In genomic region chr1:1310476-1311053, GRCh38 we compare ENCODE assay signal across 11 cellular contexts. TPM values are rescaled to one million over a fixed set of nuclear protein-coding genes. Genes with fewer than 3 reads are reported as not detected.
A peak's percentile ranks its signal among the peaks of the same experiment; 100 is the strongest.
DNase-seq lines count a peak whose midpoint lies in the region; ATAC-seq and TF ChIP-seq lines count a peak whose summit lies in the region.
"Had no signal": no experiment of that assay in that cellular context is flagged by ENCODE, and none has a peak within 500 bp of the region (broad histone marks: within the 10 kb centered on the region; RNA-seq: fewer than 3 reads in every experiment).

No MANE protein-coding gene starts in this region.

- DNase-seq in OCI-LY7 (ENCODE audit: low spot score) (no peak), mammary epithelial cell (no peak), aorta (no peak), C1 segment of cervical spinal cord (lab: John Stamatoyannopoulos, UW) (no peak), GM19238 (ENCODE audit: insufficient read length, low spot score) (no peak)
- DNase-seq: erythroblast, mucosa of descending colon, NCI-H1048, RPMI8226 had no signal

- WGBS in mammary epithelial cell (ENCODE audit: low coverage, missing lambda C conversion rate): 36% methylated on average over 7 of the region's 21 CpGs
- WGBS in aorta, 2 donors: 83 to 86% methylated on average over 21 of the region's 21 CpGs

- peak overlapping the region; percentile 80; the same call in 1 of the 2 replicates for H3K4me2 ChIP-seq in DOHH2 (ENCODE audit: low read length)
- H3K4me2 ChIP-seq in OCI-LY7 (ENCODE audit: low read length): peak overlapping the region; percentile 89
- H3K4me2 ChIP-seq in mammary epithelial cell (ENCODE audit: insufficient read depth, low read depth, low read length): peak overlapping the region; percentile 38
- peak overlapping the region; percentile 95 for H3K4me2 ChIP-seq in skeletal muscle satellite cell (ENCODE audit: low read length)

- peaks cover 2% of the 10 kb centered on the region; the same call in 1 of the 2 replicates for H3F3A ChIP-seq in DOHH2 (ENCODE audit: control insufficient read depth, insufficient read depth)

- H3K4me1 ChIP-seq in DOHH2 (ENCODE audit: control insufficient read depth, low read length): peaks cover 26% of the 10 kb centered on the region
- peaks cover 26% of the 10 kb centered on the region for H3K4me1 ChIP-seq in OCI-LY7 (ENCODE audit: insufficient read depth, low read length, poor library complexity, severe bottlenecking)
- H3K4me1 ChIP-seq in mammary epithelial cell (ENCODE audit: insufficient read depth, low read length): peaks cover 34% of the 10 kb centered on the region
- peaks cover 27% of the 10 kb centered on the region for H3K4me1 ChIP-seq in skeletal muscle satellite cell (ENCODE audit: control insufficient read depth, insufficient read depth, low read length)
- H3K4me1 ChIP-seq in aorta (ENCODE audit: control insufficient read depth in 1 of 2, insufficient read depth in 2 of 2, low read length in 2 of 2): no peaks in the 10 kb centered on the region

- H3K4me3 ChIP-seq in DOHH2 (ENCODE audit: low read length) (no peak overlapping the region), OCI-LY7 (ENCODE audit: low read depth, low read length, poor library complexity, severe bottlenecking) (peak overlapping the region; percentile 90), mammary epithelial cell (replicated peaks in 1 of 3; ENCODE audit: insufficient read depth in 1 of 3, low read depth in 2 of 3, low read length in 3 of 3) (no peak overlapping the region), skeletal muscle satellite cell (ENCODE audit: low read length) (no peak overlapping the region), aorta (ENCODE audit: low read length in 2 of 2) (no peak overlapping the region)
- H3K4me3 ChIP-seq: mucosa of descending colon had no signal

- in situ Hi-C loops in mammary epithelial cell (cut with MboI; ENCODE audit: low sequenced_read_pairs in 2 of 2): no loop called here

- ATAC-seq in aorta (ENCODE audit: low FRiP score): no peak
- ATAC-seq: mucosa of descending colon had no signal

- POLR2A ChIA-PET in OCI-LY7 (lab: Charles Lee): no interaction called here

- intact Hi-C loops in OCI-LY7 (cut with micrococcal nuclease; ENCODE audit: unreplicated experiment): no loop called here
- intact Hi-C loops in mammary epithelial cell (cut with micrococcal nuclease): no loop called here
- intact Hi-C loops in aorta (cut with DNase I): no loop called here

- TF ChIP-seq CTCF in DOHH2 (IDR thresholded peaks at IDR 0.05; ENCODE audit: low read depth, low read length, poor library complexity, severe bottlenecking): no peak
- no peak for TF ChIP-seq CTCF in OCI-LY7 (conservative IDR thresholded peaks at IDR 0.05; ENCODE audit: low read length)
- no peak for TF ChIP-seq CTCF in mammary epithelial cell (conservative IDR thresholded peaks at IDR 0.05 in 1 of 2, IDR thresholded peaks at IDR 0.05 in 1 of 2; ENCODE audit: extremely low read depth in 1 of 2, insufficient read depth in 1 of 2, low read depth in 1 of 2, low read length in 2 of 2)

- BruUV-seq in OCI-LY7 (replicated peaks; lab: Mats Ljungman, UMichigan) (no TSS peak), mammary epithelial cell (replicated peaks; lab: Mats Ljungman, UMichigan) (no TSS peak)

- H2AFZ ChIP-seq in OCI-LY7 (ENCODE audit: low read length) (no peak overlapping the region), mammary epithelial cell (ENCODE audit: low read depth, low read length) (no peak overlapping the region)

- H3K9me2 ChIP-seq in DOHH2 (replicated peaks; ENCODE audit: control insufficient read depth, low read length) (no peaks in the 10 kb centered on the region), OCI-LY7 (ENCODE audit: insufficient read depth, low read length) (no peaks in the 10 kb centered on the region)

- no peak overlapping the region for H3K27ac ChIP-seq in DOHH2 (ENCODE audit: low read depth, low read length)
- no peak overlapping the region for H3K27ac ChIP-seq in OCI-LY7 (ENCODE audit: low read depth, low read length, poor library complexity, severe bottlenecking)
- no peak overlapping the region for H3K27ac ChIP-seq in mammary epithelial cell (ENCODE audit: insufficient read depth, low read depth, low read length)
- no peak overlapping the region for H3K27ac ChIP-seq in aorta (ENCODE audit: low read depth in 1 of 2, low read length in 2 of 2)

- H3K27me3 ChIP-seq in DOHH2 (ENCODE audit: control insufficient read depth, low read length) (no peaks in the 10 kb centered on the region), mammary epithelial cell (ENCODE audit: insufficient read depth, low read length) (no peaks in the 10 kb centered on the region), skeletal muscle satellite cell (ENCODE audit: control insufficient read depth, insufficient read depth, low read length) (no peaks in the 10 kb centered on the region), aorta (ENCODE audit: control insufficient read depth in 1 of 2, insufficient read depth in 2 of 2, low read length in 1 of 2) (no peaks in the 10 kb centered on the region)

- H3K36me3 ChIP-seq in DOHH2 (ENCODE audit: control insufficient read depth, low read length) (peaks cover 59% of the 10 kb centered on the region), OCI-LY7 (ENCODE audit: insufficient read depth, low read length) (peaks cover 59% of the 10 kb centered on the region), mammary epithelial cell (ENCODE audit: insufficient read depth, low read length) (peaks cover 12% of the 10 kb centered on the region), skeletal muscle satellite cell (ENCODE audit: insufficient read depth, low read length) (peaks cover 55% of the 10 kb centered on the region), aorta (ENCODE audit: control insufficient read depth in 1 of 2, insufficient read depth in 2 of 2, low read length in 1 of 2) (no peaks in the 10 kb centered on the region)

- dilution Hi-C loops in mammary epithelial cell (cut with HindIII; ENCODE audit: low sequenced_read_pairs): no loop called here

- H3K9me3 ChIP-seq in DOHH2 (ENCODE audit: control insufficient read depth, insufficient read depth, low read length): no peaks in the 10 kb centered on the region
- H3K9me3 ChIP-seq in OCI-LY7 (ENCODE audit: low read length): no peaks in the 10 kb centered on the region
- no peaks in the 10 kb centered on the region for H3K9me3 ChIP-seq in mammary epithelial cell (replicated peaks; ENCODE audit: insufficient read depth, low read length)
- no peaks in the 10 kb centered on the region for H3K9me3 ChIP-seq in skeletal muscle satellite cell (replicated peaks; ENCODE audit: low read length)
- no peaks in the 10 kb centered on the region for H3K9me3 ChIP-seq in aorta (ENCODE audit: control insufficient read depth, low read length)
- H3K9me3 ChIP-seq: mucosa of descending colon had no signal

- H3K79me2 ChIP-seq in DOHH2 (ENCODE audit: control insufficient read depth, low read length) (peaks cover 51% of the 10 kb centered on the region), OCI-LY7 (ENCODE audit: insufficient read depth, low read depth, low read length) (no peaks in the 10 kb centered on the region; the same call in 1 of the 2 replicates), mammary epithelial cell (ENCODE audit: insufficient read depth, low read length) (peaks cover 60% of the 10 kb centered on the region)

- H3K9ac ChIP-seq in mammary epithelial cell (ENCODE audit: insufficient read depth, low read length) (no peak overlapping the region), skeletal muscle satellite cell (ENCODE audit: low read depth, low read length) (no peak overlapping the region)

- 0 out of 2 replicates have a peak, but pooled peaks cover 3% of the 10 kb centered on the region for H4K20me1 ChIP-seq in DOHH2 (ENCODE audit: control insufficient read depth, insufficient read depth, low read depth, low read length)
- H4K20me1 ChIP-seq in OCI-LY7 (ENCODE audit: insufficient read depth, low read length): peaks cover 5% of the 10 kb centered on the region; the same call in 1 of the 2 replicates
- H4K20me1 ChIP-seq in mammary epithelial cell (ENCODE audit: insufficient read depth, low read length): no peaks in the 10 kb centered on the region

- CTCF ChIA-PET in OCI-LY7 (lab: Charles Lee; ENCODE audit: unreplicated experiment) (no interaction called here), mammary epithelial cell (lab: Charles Lee; ENCODE audit: low non-redundant PET) (no interaction called here)

RNA-seq across cellular contexts. Expression of gene PUSL1, which starts 2.2 kb away (rescaled TPM):
- total RNA-seq in OCI-LY7 (2014; rRNA removed; shearing (Covaris generic)): 41.8 and 57.1 TPM in 2 replicates
- 31.3 and 32.2 TPM in 2 replicates for total RNA-seq in OCI-LY7 (2022)
- 10 to 100 TPM; 21.5 to 23.6 TPM for total RNA-seq in mammary epithelial cell
- polyA plus RNA-seq in mammary epithelial cell: 25.3 TPM
- polyA minus RNA-seq in mammary epithelial cell: 32.6 TPM
- 42.1 and 52.4 TPM in 2 replicates for total RNA-seq in skeletal muscle satellite cell (2012; rRNA removed)
- 10 to 100 TPM in 1 of 2 donors, 1 to 10 TPM in 1; 7.4 to 12.6 TPM for total RNA-seq in aorta
- polyA plus RNA-seq in aorta: 10 to 100 TPM in 1 of 2 donors, 1 to 10 TPM in 1; 5.8 to 13.7 TPM

RNA-seq across cellular contexts. Expression of gene ACAP3, which starts 2.8 kb away (rescaled TPM):
- total RNA-seq in OCI-LY7 (2014; rRNA removed; shearing (Covaris generic)): 26.3 and 26.8 TPM in 2 replicates
- total RNA-seq in OCI-LY7 (2022) (47.6 and 47.7 TPM in 2 replicates), mammary epithelial cell (10 to 100 TPM; 16.7 to 32.3 TPM), aorta (10 to 100 TPM; 25.0 to 69.2 TPM)
- polyA plus RNA-seq in mammary epithelial cell (15.5 TPM), aorta (10 to 100 TPM; 10.6 to 63.9 TPM)
- 11.7 TPM for polyA minus RNA-seq in mammary epithelial cell
- total RNA-seq in skeletal muscle satellite cell (2012; rRNA removed): 30.9 and 34.5 TPM in 2 replicates

RNA-seq across cellular contexts. Expression of gene INTS11, which starts 13.9 kb away (rescaled TPM):
- total RNA-seq in OCI-LY7 (2014; rRNA removed; shearing (Covaris generic)): 128 and 142 TPM in 2 replicates
- 146 and 162 TPM in 2 replicates for total RNA-seq in OCI-LY7 (2022)
- total RNA-seq in mammary epithelial cell: 100 to 1,000 TPM in 1 of 2 donors, 10 to 100 TPM in 1; 46.3 to 107 TPM
- polyA plus RNA-seq in mammary epithelial cell: 109 TPM
- 162 TPM for polyA minus RNA-seq in mammary epithelial cell
- 71.5 and 74.3 TPM in 2 replicates for total RNA-seq in skeletal muscle satellite cell (2012; rRNA removed)
- 100 to 1,000 TPM; 114 to 121 TPM for total RNA-seq in aorta
- 100 to 1,000 TPM in 1 of 2 donors, 10 to 100 TPM in 1; 48.0 to 995 TPM for polyA plus RNA-seq in aorta

RNA-seq across cellular contexts. Expression of gene CPTP, which starts 14.0 kb away (rescaled TPM):
- total RNA-seq in OCI-LY7 (2014; rRNA removed; shearing (Covaris generic)): 16.6 and 18.5 TPM in 2 replicates
- 20.3 and 20.6 TPM in 2 replicates for total RNA-seq in OCI-LY7 (2022)
- total RNA-seq in mammary epithelial cell: 10 to 100 TPM; 12.0 to 25.0 TPM
- polyA plus RNA-seq in mammary epithelial cell: 16.4 TPM
- polyA minus RNA-seq in mammary epithelial cell: 3.6 TPM
- total RNA-seq in skeletal muscle satellite cell (2012; rRNA removed): 12.2 and 17.5 TPM in 2 replicates
- 10 to 100 TPM; 13.9 to 16.4 TPM for total RNA-seq in aorta
- 10 to 100 TPM; 12.9 to 14.9 TPM for polyA plus RNA-seq in aorta

RNA-seq across cellular contexts. Expression of gene TAS1R3, which starts 20.5 kb away (rescaled TPM):
- total RNA-seq in OCI-LY7 (2014; rRNA removed; shearing (Covaris generic)): 0.41 and 1.1 TPM in 2 replicates
- total RNA-seq in OCI-LY7 (2022) (0.99 and 1.2 TPM in 2 replicates), mammary epithelial cell (under 1 TPM in 1 of 2 donors, not detected in 1; under 0.01 TPM), aorta (under 1 TPM; 0.24 to 0.36 TPM)
- polyA plus RNA-seq in mammary epithelial cell (0.09 TPM), aorta (under 1 TPM; 0.25 to 0.31 TPM)
- polyA minus RNA-seq in mammary epithelial cell: not detected
- total RNA-seq in skeletal muscle satellite cell (2012; rRNA removed): under 0.01 and 0.44 TPM in 2 replicates

Comparison
In these comparisons a context has a peak if more than half of its experiments do, and no peak if none do; other contexts are left out.
1. H3K4me2 ChIP-seq: peak in every context shown above with its lines; median percentile 95 in skeletal muscle satellite cell; 89 in OCI-LY7; 80 in DOHH2; 38 in mammary epithelial cell.